In genomic region chr6:30311669-30312068, GRCh38 we compare ENCODE assay signal across 16 cellular contexts.
"Had no signal": no experiment of that assay in that cellular context is flagged by ENCODE, and none has a peak within 500 bp of the region (broad histone marks: within the 10 kb centered on the region; RNA-seq: fewer than 3 reads in every experiment).

No MANE protein-coding gene starts in this region.

- H3K36me3 ChIP-seq: gastrocnemius medialis, prostate gland had no signal

- ATAC-seq: activated T-cell treated with anti-CD3 and anti-CD28 coated beads, Interleukin-2, amount 50 U/mL, for 72 hours; gastrocnemius medialis; natural killer cell treated with Interleukin-12 subunit alpha and Interleukin-12 subunit beta and Interleukin-15 and Interleukin-18, amount 100 ng/mL, for 72 hours; stimulated activated naive CD8-positive, alpha-beta T cell treated with anti-CD3 and anti-CD28 coated beads, Interleukin-15, Interleukin-2, amounts not matched to agents 100 U/mL and 50 U/mL, for 24 hours had no signal

- H3K4me3 Mint-ChIP-seq: activated CD4-positive, alpha-beta memory T cell treated with anti-CD3 and anti-CD28 coated beads for 36 hours; activated naive CD4-positive, alpha-beta T cell treated with anti-CD3 and anti-CD28 coated beads, Interleukin-2, amount 10 ng/mL, durations not matched to agents 7 days and 5 days; activated T-cell treated with anti-CD3 and anti-CD28 coated beads, Interleukin-2, amount 50 U/mL, for 72 hours; natural killer cell treated with Interleukin-12 subunit alpha and Interleukin-12 subunit beta and Interleukin-15 and Interleukin-18, amount 100 ng/mL, for 72 hours had no signal

- H3K9me3 ChIP-seq: gastrocnemius medialis, left ventricle myocardium inferior, prostate gland had no signal

- H3K4me3 ChIP-seq: gastrocnemius medialis, left ventricle myocardium inferior, prostate gland had no signal

- DNase-seq: activated CD4-positive, alpha-beta memory T cell treated with anti-CD3 and anti-CD28 coated beads for 36 hours; activated CD4-positive, alpha-beta T cell treated with anti-CD3 and anti-CD28 coated beads for 48 hours; activated effector memory CD4-positive, alpha-beta T cell treated with Interleukin-2 at 50 U/mL for 16 hours; activated naive CD4-positive, alpha-beta T cell treated with anti-CD3 and anti-CD28 coated beads, Interleukin-2, amount 10 ng/mL, durations not matched to agents 7 days and 5 days; activated T-cell treated with anti-CD3 and anti-CD28 coated beads, Interleukin-2, amount 50 U/mL, for 72 hours; gastrocnemius medialis; hippocampal formation; kidney glomerular epithelial cell; left ventricle myocardium inferior; mammary epithelial cell; midbrain; stimulated activated CD4-positive, alpha-beta T cell treated with anti-CD3 and anti-CD28 coated beads, Interleukin-4, amount 100 ng/mL, for 4 hours; stimulated activated naive CD8-positive, alpha-beta T cell treated with anti-CD3 and anti-CD28 coated beads, Interleukin-15, Interleukin-2, amounts not matched to agents 100 U/mL and 50 U/mL, for 24 hours; T1000 had no signal

- H3K4me1 ChIP-seq: left ventricle myocardium inferior, prostate gland had no signal

- H3K9me3 Mint-ChIP-seq: activated CD4-positive, alpha-beta memory T cell treated with anti-CD3 and anti-CD28 coated beads for 36 hours; activated naive CD4-positive, alpha-beta T cell treated with anti-CD3 and anti-CD28 coated beads, Interleukin-2, amount 10 ng/mL, durations not matched to agents 7 days and 5 days; activated T-cell treated with anti-CD3 and anti-CD28 coated beads, Interleukin-2, amount 50 U/mL, for 72 hours; natural killer cell treated with Interleukin-12 subunit alpha and Interleukin-12 subunit beta and Interleukin-15 and Interleukin-18, amount 100 ng/mL, for 72 hours had no signal

- H3K27ac ChIP-seq: gastrocnemius medialis, left ventricle myocardium inferior, prostate gland had no signal

- H3K27me3 ChIP-seq: gastrocnemius medialis had no signal

- H3K27me3 Mint-ChIP-seq: activated CD4-positive, alpha-beta memory T cell treated with anti-CD3 and anti-CD28 coated beads for 36 hours; activated naive CD4-positive, alpha-beta T cell treated with anti-CD3 and anti-CD28 coated beads, Interleukin-2, amount 10 ng/mL, durations not matched to agents 7 days and 5 days; natural killer cell treated with Interleukin-12 subunit alpha and Interleukin-12 subunit beta and Interleukin-15 and Interleukin-18, amount 100 ng/mL, for 72 hours had no signal

- H3K27ac Mint-ChIP-seq: activated CD4-positive, alpha-beta memory T cell treated with anti-CD3 and anti-CD28 coated beads for 36 hours; activated naive CD4-positive, alpha-beta T cell treated with anti-CD3 and anti-CD28 coated beads, Interleukin-2, amount 10 ng/mL, durations not matched to agents 7 days and 5 days; activated T-cell treated with anti-CD3 and anti-CD28 coated beads, Interleukin-2, amount 50 U/mL, for 72 hours; natural killer cell treated with Interleukin-12 subunit alpha and Interleukin-12 subunit beta and Interleukin-15 and Interleukin-18, amount 100 ng/mL, for 72 hours had no signal
